In the genomic region with DNA sequence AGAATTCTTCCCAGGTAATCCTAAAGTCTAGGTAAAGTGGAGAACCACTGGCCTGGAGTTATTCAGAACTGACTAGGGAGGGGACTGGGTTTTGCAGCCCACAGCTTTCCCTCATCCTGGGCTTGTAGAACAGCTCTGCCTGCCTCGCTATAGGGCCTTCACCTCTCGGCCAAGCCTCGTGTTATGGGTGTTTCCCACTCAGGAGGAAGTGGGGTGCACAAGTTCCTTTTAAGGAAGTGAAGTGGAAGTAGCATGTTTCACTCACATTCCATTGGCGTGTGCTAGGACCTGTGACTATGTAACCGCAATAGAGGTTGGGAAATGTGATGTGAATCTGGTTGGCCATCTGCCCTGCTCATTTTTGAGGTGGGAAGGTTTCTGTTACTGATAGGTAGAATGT, we compare ENCODE assay signal across 8 cellular contexts. TPM values are rescaled to one million over a fixed set of nuclear protein-coding genes. Genes with fewer than 3 reads are reported as not detected.
DNase-seq lines count a peak whose midpoint lies in the region; ATAC-seq and TF ChIP-seq lines count a peak whose summit lies in the region.
"Not testable (repeated sequence)": the region's sequence is repeated elsewhere in the genome, so short reads cannot be mapped to it uniquely, and the experiment has no call there.

No MANE protein-coding gene starts in this region.

- H3K4me3 ChIP-seq in HL-60 (replicated peaks; ENCODE audit: insufficient read depth, low read length); NB4 (ENCODE audit: low read depth, low read length); epithelial cell of esophagus (ENCODE audit: low read length); subcutaneous abdominal adipose tissue (ENCODE audit: low read depth in 1 of 5, low read length in 5 of 5): not testable (repeated sequence)

- H3K9me3 Mint-ChIP-seq in activated B cell treated with CpG ODN at 0.5 μM for 24 hours = not testable (repeated sequence)

- H3K9ac ChIP-seq in subcutaneous abdominal adipose tissue (ENCODE audit: low read length in 5 of 5) = not testable (repeated sequence)

- peaks cover 0 to 26% (median 8%) of the 10 kb centered on the region in 5 donors for H3K4me1 ChIP-seq in subcutaneous abdominal adipose tissue (ENCODE audit: control insufficient read depth in 5 of 5, insufficient read depth in 5 of 5, low read length in 5 of 5)

- peak overlapping the region; percentile 16 for H3K27ac Mint-ChIP-seq in activated B cell treated with CpG ODN at 0.5 μM for 24 hours

- H3K4me3 Mint-ChIP-seq in activated B cell treated with CpG ODN at 0.5 μM for 24 hours = not testable (repeated sequence)

- peak; percentile 66 for ATAC-seq in activated B cell treated with CpG ODN at 0.5 μM for 24 hours (ENCODE audit: low read depth)

- not testable (repeated sequence) for TF ChIP-seq POLR2A in NB4 (IDR thresholded peaks at IDR 0.05; ENCODE audit: extremely low read depth, insufficient read length)

- H3K27ac ChIP-seq in HL-60 (replicated peaks) (peak overlapping the region; percentile 38), subcutaneous abdominal adipose tissue (ENCODE audit: low read depth, low read length) (peak overlapping the region; percentile 54)

- H3K27me3 Mint-ChIP-seq in activated B cell treated with CpG ODN at 0.5 μM for 24 hours = not testable (repeated sequence)

- not testable (repeated sequence) for H3K36me3 ChIP-seq in subcutaneous abdominal adipose tissue (ENCODE audit: control insufficient read depth in 5 of 5, insufficient read depth in 5 of 5, low read length in 5 of 5)

- intact Hi-C loops in activated B cell treated with CpG ODN at 0.5 μM for 24 hours (cut with micrococcal nuclease) = loop anchor here (5.0 kb wide), 1 partner anchor 43 kb away; no protein-coding TSS in a partner anchor

- DNase-seq in EH (ENCODE audit: low read depth) (peak; percentile 25), HL-60 (ENCODE audit: low read depth in 1 of 2, low spot score in 1 of 2) (peak; percentile 42 to 81), NB4 (ENCODE audit: low read depth) (peak; percentile 22), RPMI7951 (ENCODE audit: low read depth) (peak; percentile 74), epithelial cell of esophagus (ENCODE audit: low read depth) (peak; percentile 45), kidney tubule cell (ENCODE audit: low spot score) (peak; percentile 34)
- not testable (repeated sequence) for DNase-seq in activated B cell treated with CpG ODN at 0.5 μM for 24 hours

- not testable (repeated sequence) for H3K27me3 ChIP-seq in HL-60 (ENCODE audit: insufficient read depth, poor library complexity, severe bottlenecking); subcutaneous abdominal adipose tissue (ENCODE audit: control insufficient read depth in 5 of 5, insufficient read depth in 4 of 5, low read length in 5 of 5)

- TF ChIP-seq CTCF in HL-60 (IDR thresholded peaks at IDR 0.05; ENCODE audit: insufficient read depth, low read length); NB4 (IDR thresholded peaks at IDR 0.05; ENCODE audit: low read depth, low read length); activated B cell treated with CpG ODN at 0.5 μM for 24 hours (IDR thresholded peaks at IDR 0.05); epithelial cell of esophagus (IDR thresholded peaks at IDR 0.05; ENCODE audit: insufficient read depth, low read depth, low read length, missing control alignments): not testable (repeated sequence)

- peaks cover 76% of the 10 kb centered on the region for H3K4me1 Mint-ChIP-seq in activated B cell treated with CpG ODN at 0.5 μM for 24 hours

- peaks cover 23% of the 10 kb centered on the region for H3K36me3 Mint-ChIP-seq in activated B cell treated with CpG ODN at 0.5 μM for 24 hours (ENCODE audit: low read depth)

- not testable (repeated sequence) for H3K9me3 ChIP-seq in subcutaneous abdominal adipose tissue (ENCODE audit: control insufficient read depth in 5 of 5, low read length in 5 of 5)

- CTCF ChIA-PET in activated B cell treated with CpG ODN at 0.5 μM for 24 hours (lab: Charles Lee) = not testable (repeated sequence)

- POLR2A ChIA-PET in activated B cell treated with CpG ODN at 0.5 μM for 24 hours (lab: Charles Lee) = not testable (repeated sequence)

RNA-seq across cellular contexts. Expression of gene GRK3, which starts 20.5 kb away (rescaled TPM):
- 1.1 and 1.2 TPM in 2 replicates for total RNA-seq in RPMI7951 (2014; rRNA removed; shearing (Covaris generic))
- total RNA-seq in activated B cell treated with CpG ODN at 0.5 μM for 24 hours = 66.6 and 66.7 TPM in 2 replicates

Comparison
In these comparisons a context has a peak if more than half of its experiments do, and no peak if none do; other contexts are left out.
1. RNA of gene GRK3, which starts 20.5 kb away (total RNA-seq): 66.6 to 66.7 TPM in activated B cell treated with CpG ODN at 0.5 μM for 24 hours; 1.1 to 1.2 TPM in RPMI7951; every median in the first group is over 10 times any median in the second.